13 cellular contexts compared by ENCODE assay signal in genomic region chr18:80194874-80195570, GRCh38. TPM values are rescaled to one million over a fixed set of nuclear protein-coding genes. Genes with fewer than 3 reads are reported as not detected.
DNase-seq lines count a peak whose midpoint lies in the region; ATAC-seq and TF ChIP-seq lines count a peak whose summit lies in the region.
"Had no signal": no experiment of that assay in that cellular context is flagged by ENCODE, and none has a peak within 500 bp of the region (broad histone marks: within the 10 kb centered on the region; RNA-seq: fewer than 3 reads in every experiment).

No MANE protein-coding gene starts in this region.

- peaks cover 9% of the 10 kb centered on the region for H3K4me1 Mint-ChIP-seq in activated CD8-positive, alpha-beta T cell treated with anti-CD3 and anti-CD28 coated beads for 36 hours (ENCODE audit: low read depth)

- ATAC-seq in GM18867 (IDR thresholded peaks at IDR 0.05; ENCODE audit: unreplicated experiment), result peak; percentile 65
- peak; percentile 53 for ATAC-seq in HG02610 (IDR thresholded peaks at IDR 0.05; ENCODE audit: unreplicated experiment)
- peak; percentile 85 for ATAC-seq in activated CD8-positive, alpha-beta T cell treated with anti-CD3 and anti-CD28 coated beads for 36 hours
- no peak for ATAC-seq in GM21526 (IDR thresholded peaks at IDR 0.05; ENCODE audit: low FRiP score, unreplicated experiment)
- ATAC-seq in GM21367 (IDR thresholded peaks at IDR 0.05; ENCODE audit: unreplicated experiment), result no peak

- CTCF ChIA-PET in activated CD8-positive, alpha-beta T cell treated with anti-CD3 and anti-CD28 coated beads for 36 hours (lab: Charles Lee), result no interaction called here

- H3K4me3 Mint-ChIP-seq in activated CD8-positive, alpha-beta T cell treated with anti-CD3 and anti-CD28 coated beads for 36 hours, result no peak overlapping the region

- POLR2A ChIA-PET in activated CD8-positive, alpha-beta T cell treated with anti-CD3 and anti-CD28 coated beads for 36 hours (lab: Charles Lee), result no interaction called here

- no peak for TF ChIP-seq CTCF in activated CD8-positive, alpha-beta T cell treated with anti-CD3 and anti-CD28 coated beads for 36 hours (IDR thresholded peaks at IDR 0.05)

- no peaks in the 10 kb centered on the region for H3K9me3 Mint-ChIP-seq in activated CD8-positive, alpha-beta T cell treated with anti-CD3 and anti-CD28 coated beads for 36 hours

- no peak overlapping the region for H3K27ac Mint-ChIP-seq in activated CD8-positive, alpha-beta T cell treated with anti-CD3 and anti-CD28 coated beads for 36 hours
- H3K27ac Mint-ChIP-seq: progenitor cell of endocrine pancreas had no signal

- H3K27me3 Mint-ChIP-seq in activated CD8-positive, alpha-beta T cell treated with anti-CD3 and anti-CD28 coated beads for 36 hours, result peaks cover 21% of the 10 kb centered on the region
- H3K27me3 Mint-ChIP-seq: progenitor cell of endocrine pancreas had no signal

- peak; percentile 4 for DNase-seq in AG20443 (ENCODE audit: low spot score)
- peak; percentile 34 for DNase-seq in activated CD8-positive, alpha-beta T cell treated with anti-CD3 and anti-CD28 coated beads for 36 hours
- DNase-seq in activated naive CD4-positive, alpha-beta T cell (lab: John Stamatoyannopoulos, UW), result no peak
- DNase-seq in NCI-H524 (lab: John Stamatoyannopoulos, UW), result no peak
- DNase-seq: mammary epithelial cell; NCI-H1048; NCI-H69; stimulated activated CD4-positive, alpha-beta T cell treated with anti-CD3 and anti-CD28 coated beads, Interleukin-4, amount 100 ng/mL, for 1 hour had no signal

- intact Hi-C loops in activated CD8-positive, alpha-beta T cell treated with anti-CD3 and anti-CD28 coated beads for 36 hours (cut with micrococcal nuclease), result no loop called here

- no peaks in the 10 kb centered on the region for H3K36me3 Mint-ChIP-seq in activated CD8-positive, alpha-beta T cell treated with anti-CD3 and anti-CD28 coated beads for 36 hours (ENCODE audit: low read depth)

RNA-seq across cellular contexts. Expression of gene PARD6G, which starts 52.3 kb away (rescaled TPM):
- under 1 TPM; 0.16 to 0.23 TPM for total RNA-seq in activated CD8-positive, alpha-beta T cell treated with anti-CD3 and anti-CD28 coated beads for 36 hours

Comparison
In these comparisons a context has a peak if more than half of its experiments do, and no peak if none do; other contexts are left out.
1. DNase-seq: peak in AG20443 (single experiment) and activated CD8-positive, alpha-beta T cell treated with anti-CD3 and anti-CD28 coated beads for 36 hours (single experiment); none in activated naive CD4-positive, alpha-beta T cell (0 of 4) and NCI-H524 (0 of 2).
2. ATAC-seq: peak in GM18867 (single experiment), HG02610 (single experiment) and activated CD8-positive, alpha-beta T cell treated with anti-CD3 and anti-CD28 coated beads for 36 hours (single experiment); none in GM21526 (single experiment) and GM21367 (single experiment).